In genomic region chr12:114631242-114631641, GRCh38 we compare ENCODE assay signal across 28 cellular contexts. TPM values are rescaled to one million over a fixed set of nuclear protein-coding genes. Genes with fewer than 3 reads are reported as not detected.
"Had no signal": no experiment of that assay in that cellular context is flagged by ENCODE, and none has a peak within 500 bp of the region (broad histone marks: within the 10 kb centered on the region; RNA-seq: fewer than 3 reads in every experiment).

No MANE protein-coding gene starts in this region.

- H3K27ac Mint-ChIP-seq: naive thymus-derived CD4-positive, alpha-beta T cell; natural killer cell treated with Interleukin-12 subunit alpha and Interleukin-12 subunit beta and Interleukin-15 and Interleukin-18, amount 100 ng/mL, for 72 hours; progenitor cell of endocrine pancreas; stimulated activated memory B cell treated with anti-CD40 and anti-IgM and Interleukin-4, amounts not matched to agents 10 μg/mL and 1 μg/mL and 100 μg/mL, for 72 hours; stimulated activated naive CD8-positive, alpha-beta T cell treated with anti-CD3 and anti-CD28 coated beads, Interleukin-15, amount 100 ng/mL, for 72 hours had no signal

- H3K9me3 Mint-ChIP-seq: naive thymus-derived CD4-positive, alpha-beta T cell; natural killer cell treated with Interleukin-12 subunit alpha and Interleukin-12 subunit beta and Interleukin-15 and Interleukin-18, amount 100 ng/mL, for 72 hours; stimulated activated memory B cell treated with anti-CD40 and anti-IgM and Interleukin-4, amounts not matched to agents 10 μg/mL and 1 μg/mL and 100 μg/mL, for 72 hours; stimulated activated naive CD8-positive, alpha-beta T cell treated with anti-CD3 and anti-CD28 coated beads, Interleukin-15, amount 100 ng/mL, for 72 hours had no signal

- ATAC-seq: left colon; left lung; lower lobe of right lung; mucosa of descending colon; naive thymus-derived CD4-positive, alpha-beta T cell; natural killer cell treated with Interleukin-12 subunit alpha and Interleukin-12 subunit beta and Interleukin-15 and Interleukin-18, amount 100 ng/mL, for 72 hours; right lobe of liver; stimulated activated memory B cell treated with anti-CD40 and anti-IgM and Interleukin-4, amounts not matched to agents 10 μg/mL and 1 μg/mL and 100 μg/mL, for 72 hours; stimulated activated naive CD8-positive, alpha-beta T cell treated with anti-CD3 and anti-CD28 coated beads, Interleukin-15, amount 100 ng/mL, for 72 hours had no signal

- H3K9me3 ChIP-seq: left lung, lower lobe of right lung, mucosa of descending colon, right atrium auricular region, right lobe of liver, tibial nerve, upper lobe of left lung, vagina had no signal

- H3K36me3 Mint-ChIP-seq: naive thymus-derived CD4-positive, alpha-beta T cell; natural killer cell treated with Interleukin-12 subunit alpha and Interleukin-12 subunit beta and Interleukin-15 and Interleukin-18, amount 100 ng/mL, for 72 hours; stimulated activated memory B cell treated with anti-CD40 and anti-IgM and Interleukin-4, amounts not matched to agents 10 μg/mL and 1 μg/mL and 100 μg/mL, for 72 hours had no signal

- H3K4me1 ChIP-seq: left lung, lower lobe of right lung, right atrium auricular region, right lobe of liver, tibial nerve, upper lobe of left lung, vagina had no signal

- H3K4me2 ChIP-seq: smooth muscle cell had no signal

- FAIRE-seq: kidney had no signal

- H3K27me3 ChIP-seq: left lung, ovary, right atrium auricular region, right lobe of liver, tibial nerve, upper lobe of left lung, vagina had no signal

- H3K4me3 ChIP-seq: left lung, lower lobe of right lung, mucosa of descending colon, ovary, right atrium auricular region, right lobe of liver, smooth muscle cell, tibial nerve, upper lobe of left lung, vagina had no signal

- H3K36me3 ChIP-seq: left lung, lower lobe of right lung, ovary, right atrium auricular region, right lobe of liver, tibial nerve, upper lobe of left lung, vagina had no signal

- H3K27ac ChIP-seq: left lung, lower lobe of right lung, ovary, right atrium auricular region, right lobe of liver, tibial nerve, upper lobe of left lung, vagina had no signal

- H3K4me1 Mint-ChIP-seq: naive thymus-derived CD4-positive, alpha-beta T cell; stimulated activated memory B cell treated with anti-CD40 and anti-IgM and Interleukin-4, amounts not matched to agents 10 μg/mL and 1 μg/mL and 100 μg/mL, for 72 hours; stimulated activated naive CD8-positive, alpha-beta T cell treated with anti-CD3 and anti-CD28 coated beads, Interleukin-15, amount 100 ng/mL, for 72 hours had no signal

- H3K4me3 Mint-ChIP-seq: naive thymus-derived CD4-positive, alpha-beta T cell; natural killer cell treated with Interleukin-12 subunit alpha and Interleukin-12 subunit beta and Interleukin-15 and Interleukin-18, amount 100 ng/mL, for 72 hours; stimulated activated memory B cell treated with anti-CD40 and anti-IgM and Interleukin-4, amounts not matched to agents 10 μg/mL and 1 μg/mL and 100 μg/mL, for 72 hours; stimulated activated naive CD8-positive, alpha-beta T cell treated with anti-CD3 and anti-CD28 coated beads, Interleukin-15, amount 100 ng/mL, for 72 hours had no signal

- DNase-seq: hippocampal formation; kidney; left colon; left lung; lower lobe of right lung; mammary epithelial cell; mesenchymal stem cell; midbrain; mucosa of descending colon; naive thymus-derived CD4-positive, alpha-beta T cell; ovary; right lobe of liver; stimulated activated CD4-positive, alpha-beta T cell treated with anti-CD3 and anti-CD28 coated beads, Interleukin-1b, Interleukin-23, amount 100 ng/mL, for 48 hours; stimulated activated CD4-positive, alpha-beta T cell treated with anti-CD3 and anti-CD28 coated beads, Interleukin-2, amount 100 ng/mL, for 48 hours; stimulated activated CD4-positive, alpha-beta T cell treated with anti-CD3 and anti-CD28 coated beads, Interleukin-4, amount 100 ng/mL, for 4 hours; stimulated activated CD8-positive, alpha-beta memory T cell treated with anti-CD3 and anti-CD28 coated beads, Interleukin-4, amount 100 ng/mL, for 48 hours; stimulated activated naive CD4-positive, alpha-beta T cell treated with Interleukin-2 at 50 U/mL for 16 hours; stimulated activated naive CD8-positive, alpha-beta T cell treated with anti-CD3 and anti-CD28 coated beads, Interleukin-15, amount 100 ng/mL, for 72 hours; substantia nigra; upper lobe of left lung had no signal

RNA-seq across cellular contexts. Expression of gene TBX3, which starts 52.7 kb away (rescaled TPM):
- total RNA-seq: naive thymus-derived CD4-positive, alpha-beta T cell; natural killer cell treated with Interleukin-12 subunit alpha and Interleukin-12 subunit beta and Interleukin-15 and Interleukin-18, amount 100 ng/mL, for 72 hours had no signal
- polyA plus RNA-seq: naive thymus-derived CD4-positive, alpha-beta T cell; neural cell had no signal
